Comparison of ENCODE assay signal across 15 cellular contexts in the genomic region with DNA sequence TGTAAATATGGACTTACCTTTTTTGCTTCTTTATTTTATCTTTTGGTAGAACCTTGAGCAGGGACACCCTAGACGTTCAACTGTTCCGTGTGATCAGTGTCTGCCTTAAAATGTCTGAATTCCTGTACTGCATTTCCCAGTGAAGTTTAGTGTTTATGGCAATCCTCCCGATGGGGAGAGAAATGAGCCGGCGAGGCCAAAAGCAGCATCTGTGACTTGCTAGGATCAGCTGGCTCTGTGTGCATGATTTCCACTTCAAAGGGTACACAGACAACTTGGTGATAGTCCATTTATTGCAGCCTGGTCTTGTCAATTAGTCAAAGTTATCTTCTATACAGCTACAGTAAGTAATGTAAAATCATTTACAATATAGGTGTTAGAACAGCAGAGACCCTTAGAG.
DNase-seq lines count a peak whose midpoint lies in the region; ATAC-seq and TF ChIP-seq lines count a peak whose summit lies in the region.
"Had no signal": no experiment of that assay in that cellular context is flagged by ENCODE, and none has a peak within 500 bp of the region (broad histone marks: within the 10 kb centered on the region; RNA-seq: fewer than 3 reads in every experiment).

No MANE protein-coding gene starts in this region.

- peak; percentile 24 for DNase-seq in EH (ENCODE audit: low read depth)
- peak; percentile 97 for DNase-seq in NCI-H1694 treated with DMSO at 0.1 percent for 48 hours (lab: John Stamatoyannopoulos, UW)
- DNase-seq in cerebellar cortex (ENCODE audit: low spot score), result peak; percentile 94
- DNase-seq in sigmoid colon, result no peak
- DNase-seq in H7, result no peak
- DNase-seq: BE2C; CD8-positive, alpha-beta T cell; COR-L47; DMS53 had no signal

- no peak for TF ChIP-seq EP300 in sigmoid colon (IDR thresholded peaks at IDR 0.05)

- intact Hi-C loops in sigmoid colon (cut with DNase I), result no loop called here

- ATAC-seq in HG02763 (IDR thresholded peaks at IDR 0.05; ENCODE audit: unreplicated experiment) (no peak), GM18868 (IDR thresholded peaks at IDR 0.05; ENCODE audit: unreplicated experiment) (no peak), GM21619 (IDR thresholded peaks at IDR 0.05; ENCODE audit: unreplicated experiment) (no peak)
- ATAC-seq: CD8-positive, alpha-beta T cell; GM12878; HCT116 had no signal

- TF ChIP-seq CTCF in sigmoid colon (IDR thresholded peaks at IDR 0.05), result no peak

- no peak for TF ChIP-seq POLR2A in sigmoid colon (IDR thresholded peaks at IDR 0.05)

- 66 to 77% methylated on average over 5 of the region's 5 CpGs for WGBS in sigmoid colon, 2 donors

- H3K36me3 ChIP-seq in sigmoid colon, result no peaks in the 10 kb centered on the region
- no peaks in the 10 kb centered on the region for H3K36me3 ChIP-seq in H7 (replicated peaks; ENCODE audit: control insufficient read depth, insufficient read depth, low read length)
- H3K36me3 ChIP-seq: BE2C had no signal

- peak overlapping the region in 3 of 4 donors; percentile 55 to 64 (median 61) for H3K27ac ChIP-seq in sigmoid colon
- H3K27ac ChIP-seq: C4-2B had no signal

- H3K27me3 ChIP-seq in sigmoid colon (no peaks in the 10 kb centered on the region), H7 (ENCODE audit: control insufficient read depth, insufficient read depth, low read length) (no peaks in the 10 kb centered on the region)
- H3K27me3 ChIP-seq: BE2C had no signal

- H3K4me3 ChIP-seq in sigmoid colon (no peak overlapping the region), H7 (ENCODE audit: insufficient read depth, low read depth, low read length) (no peak overlapping the region)
- H3K4me3 ChIP-seq: GM12878 had no signal

- no peaks in the 10 kb centered on the region for H3K9me3 ChIP-seq in sigmoid colon
- H3K9me3 ChIP-seq: BE2C had no signal

- H3K4me1 ChIP-seq in sigmoid colon, result peaks cover 0 to 33% (median 22%) of the 10 kb centered on the region in 4 donors
- H3K4me1 ChIP-seq: BE2C had no signal

Comparison
In these comparisons a context has a peak if more than half of its experiments do, and no peak if none do; other contexts are left out.
1. DNase-seq: peak in EH (single experiment), NCI-H1694 treated with DMSO at 0.1 percent for 48 hours (single experiment) and cerebellar cortex (single experiment); none in sigmoid colon (single experiment) and H7 (single experiment).